8 cellular contexts compared by ENCODE assay signal in the genomic region with DNA sequence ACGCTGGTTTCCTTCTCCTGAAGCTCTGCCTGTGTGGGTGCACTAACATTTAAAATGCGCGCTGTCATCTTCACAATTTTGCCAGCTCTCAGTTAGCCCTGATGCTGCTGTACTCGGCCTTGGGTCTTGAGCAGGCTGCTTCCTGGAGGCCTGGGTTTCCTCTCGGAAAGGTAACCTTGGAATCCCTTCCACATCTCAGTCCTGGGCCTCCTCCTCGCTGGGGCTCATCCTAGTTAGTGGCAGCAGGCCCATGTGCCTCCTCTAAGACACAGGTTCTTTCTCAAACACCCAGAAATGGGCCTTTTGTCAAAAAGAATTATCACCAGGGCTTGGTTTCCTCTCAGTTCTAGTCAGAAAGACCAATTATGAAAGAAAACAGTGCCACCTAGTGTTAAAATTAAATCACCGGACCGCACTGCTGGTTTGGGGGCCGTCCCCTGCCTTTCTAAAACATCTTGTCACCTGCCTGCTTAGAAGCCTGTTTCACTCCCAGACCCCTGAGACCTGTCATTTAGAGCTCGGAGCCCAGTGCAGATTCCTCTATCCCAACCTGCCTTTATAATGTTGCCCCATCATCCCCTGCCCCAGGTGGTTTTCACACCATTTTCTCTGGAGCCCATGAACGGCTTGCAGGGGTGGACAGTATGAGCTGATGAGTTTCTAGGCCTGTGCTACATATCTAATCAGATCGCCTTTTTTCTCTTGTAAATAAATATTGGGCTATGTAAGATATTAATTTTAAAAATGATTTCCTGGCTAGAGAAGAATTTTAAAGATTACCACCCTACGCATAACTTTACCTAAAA. TPM values are rescaled to one million over a fixed set of nuclear protein-coding genes. Genes with fewer than 3 reads are reported as not detected.
A peak's percentile ranks its signal among the peaks of the same experiment; 100 is the strongest.
DNase-seq lines count a peak whose midpoint lies in the region; ATAC-seq and TF ChIP-seq lines count a peak whose summit lies in the region.

No MANE protein-coding gene starts in this region.

- DNase-seq in BE2C = no peak
- DNase-seq in HT1080 (ENCODE audit: low read depth) = peak; percentile 59
- no peak for DNase-seq in Peyer's patch
- DNase-seq in activated effector memory CD4-positive, alpha-beta T cell treated with anti-CD3 and anti-CD28 coated beads, Interleukin-2, amount 50 U/mL, for 16 hours = peak; percentile 72
- no peak for DNase-seq in osteocyte (ENCODE audit: extremely low spot score, unreplicated experiment)
- no peak for DNase-seq in posterior vena cava (ENCODE audit: low spot score)

- H3K27me3 Mint-ChIP-seq in osteocyte (ENCODE audit: unreplicated experiment) = no peaks in the 10 kb centered on the region

- peak; percentile 57 for ATAC-seq in GM18858 (IDR thresholded peaks at IDR 0.05; ENCODE audit: unreplicated experiment)
- ATAC-seq in gastroesophageal sphincter = peak; percentile 68

- H3K9me3 ChIP-seq in BE2C (no peaks in the 10 kb centered on the region), Peyer's patch (no peaks in the 10 kb centered on the region), gastroesophageal sphincter (no peaks in the 10 kb centered on the region)

- H3K27me3 ChIP-seq in BE2C = no peaks in the 10 kb centered on the region
- H3K27me3 ChIP-seq in Peyer's patch = no peaks in the 10 kb centered on the region
- H3K27me3 ChIP-seq in gastroesophageal sphincter = no peaks in the 10 kb centered on the region

- H3K27ac ChIP-seq in Peyer's patch (no peak overlapping the region), gastroesophageal sphincter (peak overlapping the region in 3 of 4 donors; percentile 11 to 62 (median 36))

- TF ChIP-seq CTCF in BE2C (IDR thresholded peaks at IDR 0.05; ENCODE audit: low read depth, low read length) (peak; percentile 49), Peyer's patch (IDR thresholded peaks at IDR 0.05) (peak; percentile 60 to 83 (median 74)), gastroesophageal sphincter (IDR thresholded peaks at IDR 0.05) (peak in 3 of 4 experiments; percentile 66 to 82 (median 71)), osteocyte (IDR thresholded peaks at IDR 0.05) (peak; percentile 83)

- peak overlapping the region; percentile 42 for H3K27ac Mint-ChIP-seq in osteocyte (ENCODE audit: unreplicated experiment)

- H3K4me3 Mint-ChIP-seq in osteocyte (ENCODE audit: unreplicated experiment) = no peak overlapping the region

- no peaks in the 10 kb centered on the region for H3K9me3 Mint-ChIP-seq in osteocyte (ENCODE audit: unreplicated experiment)

- peaks cover 22% of the 10 kb centered on the region for H3K36me3 Mint-ChIP-seq in osteocyte (ENCODE audit: unreplicated experiment)

- TF ChIP-seq EP300 in gastroesophageal sphincter (IDR thresholded peaks at IDR 0.05) = no peak

- peaks cover 39% of the 10 kb centered on the region for H3K36me3 ChIP-seq in BE2C
- H3K36me3 ChIP-seq in Peyer's patch = peaks cover 0 to 49% (median 0%) of the 10 kb centered on the region in 3 donors
- H3K36me3 ChIP-seq in gastroesophageal sphincter = peaks cover 0 to 45% of the 10 kb centered on the region in 2 donors

- peaks cover 15% of the 10 kb centered on the region for H3K4me1 Mint-ChIP-seq in osteocyte (ENCODE audit: unreplicated experiment)

- intact Hi-C loops in posterior vena cava (cut with DNase I) = loop anchor here (5.0 kb wide), 3 partner anchors 34 to 184 kb away; no protein-coding TSS in a partner anchor

- WGBS in gastroesophageal sphincter (ENCODE audit: low coverage in 1 of 2), 2 donors = 37 to 58% methylated on average over 6 to 11 of the region's 13 CpGs

- H3K4me1 ChIP-seq in BE2C (no peaks in the 10 kb centered on the region), Peyer's patch (no peaks in the 10 kb centered on the region), gastroesophageal sphincter (peaks cover 0 to 21% (median 7%) of the 10 kb centered on the region in 3 donors)

- no peak for TF ChIP-seq POLR2A in Peyer's patch (IDR thresholded peaks at IDR 0.05)
- no peak for TF ChIP-seq POLR2A in gastroesophageal sphincter (IDR thresholded peaks at IDR 0.05)

- H3K4me3 ChIP-seq in BE2C (ENCODE audit: low read depth, low read length) = no peak overlapping the region
- no peak overlapping the region for H3K4me3 ChIP-seq in Peyer's patch
- no peak overlapping the region for H3K4me3 ChIP-seq in gastroesophageal sphincter

RNA-seq across cellular contexts. Expression of gene HK2, which starts 42.4 kb away (rescaled TPM):
- polyA plus RNA-seq in BE2C (2012; ENCODE audit: insufficient read depth, insufficient read length, low read depth) = 15.9 TPM
- total RNA-seq in HT1080 (2014; rRNA removed; shearing (Covaris generic)) = 13.3 and 18.2 TPM in 2 replicates
- polyA plus RNA-seq in HT1080 (2015; cell fraction: cytosol; rRNA removed) = 40.3 and 50.9 TPM in 2 replicates
- 132 and 148 TPM in 2 replicates for polyA plus RNA-seq in HT1080 (2015; cell fraction: nucleus; rRNA removed)
- total RNA-seq in Peyer's patch (10 to 100 TPM in 3 of 4 donors, 1 to 10 TPM in 1; 9.9 to 39.9 (median 24.8) TPM), gastroesophageal sphincter (1 to 10 TPM in 3 of 4 donors, under 1 TPM in 1; 0.82 to 6.1 (median 2.1) TPM), osteocyte (13.8 and 14.1 TPM in 2 replicates), posterior vena cava (1 to 10 TPM; 4.2 to 4.3 TPM)

Comparison
In these comparisons a context has a peak if more than half of its experiments do, and no peak if none do; other contexts are left out.
1. DNase-seq: peak in HT1080 (single experiment) and activated effector memory CD4-positive, alpha-beta T cell treated with anti-CD3 and anti-CD28 coated beads, Interleukin-2, amount 50 U/mL, for 16 hours (single experiment); none in BE2C (single experiment), Peyer's patch (0 of 3), osteocyte (single experiment) and posterior vena cava (single experiment).
2. H3K27ac ChIP-seq: peak in gastroesophageal sphincter (3 of 4); none in Peyer's patch (0 of 4).
3. Peak in every context shown above with its lines, with median percentiles within 50 percentile points of each other: CTCF ChIP-seq.